Comparison of ENCODE assay signal across 3 cellular contexts in genomic region chr5:31811210-31811609, GRCh38.
A peak's percentile ranks its signal among the peaks of the same experiment; 100 is the strongest.
TF ChIP-seq lines count a peak whose summit lies in the region.

No MANE protein-coding gene starts in this region.

TF ChIP-seq in K562, 482 proteins besides CTCF, POLR2A, EP300 and RAD21 (continued from another document and continues in another):
- TF ChIP-seq CBFA2T3 (IDR thresholded peaks at IDR 0.05) (peak; percentile 53), RBM25 (IDR thresholded peaks at IDR 0.05; ENCODE audit: low read depth, low read length, severe bottlenecking) (no peak), CEBPB (tag; IDR thresholded peaks at IDR 0.05) (peak; percentile 73), GTF2B (IDR thresholded peaks at IDR 0.05; ENCODE audit: extremely low read depth, insufficient read length) (no peak), TEAD4 (IDR thresholded peaks at IDR 0.05; ENCODE audit: low read length) (peak; percentile 27; the same call in 1 of the 2 replicates), TEAD4 (CRISPR knock-in tag; IDR thresholded peaks at IDR 0.05; ENCODE audit: borderline replicate concordance) (no peak), MAFF (IDR thresholded peaks at IDR 0.05; ENCODE audit: low read length) (peak; percentile 12; the same call in 1 of the 2 replicates), ZNF280A (IDR thresholded peaks at IDR 0.05; ENCODE audit: low read depth, partially characterized antibody) (no peak), JUND (IDR thresholded peaks at IDR 0.05; ENCODE audit: borderline replicate concordance, low read depth, low read length) (peak; percentile 61; the same call in 1 of the 2 replicates), JUND (tag; IDR thresholded peaks at IDR 0.05; ENCODE audit: borderline replicate concordance, low read depth, low read length) (peak; percentile 56; the same call in 2 of the 3 replicates), CTBP1 (IDR thresholded peaks at IDR 0.05; ENCODE audit: borderline replicate concordance) (peak; percentile 34; the same call in 1 of the 2 replicates), SOX6 (IDR thresholded peaks at IDR 0.05) (peak; percentile 90), ARID1B (IDR thresholded peaks at IDR 0.05) (peak; percentile 59), ARID2 (IDR thresholded peaks at IDR 0.05) (no peak), NKRF (IDR thresholded peaks at IDR 0.05; ENCODE audit: borderline replicate concordance) (no peak), C11orf30 (IDR thresholded peaks at IDR 0.05; ENCODE audit: low read depth) (peak; percentile 64), TCF3 (CRISPR knock-in tag; IDR thresholded peaks at IDR 0.05) (peak; percentile 38), NFE2L1 (tag; IDR thresholded peaks at IDR 0.05; ENCODE audit: borderline replicate concordance, low read depth) (peak; percentile 40; the same call in 1 of the 2 replicates)

TF ChIP-seq in HepG2, 621 proteins besides CTCF, POLR2A, EP300 and RAD21 (continued from another document and continues in another):
- TF ChIP-seq ARID4A (CRISPR knock-in tag; IDR thresholded peaks at IDR 0.05; ENCODE audit: borderline replicate concordance) (no peak), LRRFIP1 (CRISPR knock-in tag; conservative IDR thresholded peaks at IDR 0.05) (no peak), AKAP8 (CRISPR knock-in tag; IDR thresholded peaks at IDR 0.05) (no peak), HMG20B (CRISPR knock-in tag; conservative IDR thresholded peaks at IDR 0.05) (no peak), ZNF34 (CRISPR knock-in tag; IDR thresholded peaks at IDR 0.05; ENCODE audit: borderline replicate concordance) (no peak), KDM3A (CRISPR knock-in tag; IDR thresholded peaks at IDR 0.05; ENCODE audit: low read depth) (no peak), ATF6 (CRISPR knock-in tag; conservative IDR thresholded peaks at IDR 0.05) (no peak), ZC3H13 (CRISPR knock-in tag; IDR thresholded peaks at IDR 0.05) (no peak), ZNF563 (CRISPR knock-in tag; IDR thresholded peaks at IDR 0.05) (no peak), AHR (CRISPR knock-in tag; IDR thresholded peaks at IDR 0.05) (no peak), ZNF383 (CRISPR knock-in tag; IDR thresholded peaks at IDR 0.05; ENCODE audit: borderline replicate concordance) (no peak), ZNF800 (CRISPR knock-in tag; IDR thresholded peaks at IDR 0.05) (no peak), FOXA1 (IDR thresholded peaks at IDR 0.05) (no peak), FOXA1 (CRISPR knock-in tag; IDR thresholded peaks at IDR 0.05) (no peak)

TF ChIP-seq in HEK293T, 16 proteins besides CTCF, POLR2A, EP300 and RAD21 (continued from another document):
- TF ChIP-seq NFRKB (IDR thresholded peaks at IDR 0.05) (no peak), L3MBTL2 (conservative IDR thresholded peaks at IDR 0.05) (no peak), HDGF (IDR thresholded peaks at IDR 0.05; ENCODE audit: borderline replicate concordance) (no peak)
